In genomic region chr6:15476631-15477380, GRCh38 we compare ENCODE assay signal across 11 cellular contexts.
DNase-seq lines count a peak whose midpoint lies in the region; ATAC-seq, FAIRE-seq and TF ChIP-seq lines count a peak whose summit lies in the region.
"Had no signal": no experiment of that assay in that cellular context is flagged by ENCODE, and none has a peak within 500 bp of the region (broad histone marks: within the 10 kb centered on the region; RNA-seq: fewer than 3 reads in every experiment).

No MANE protein-coding gene starts in this region.

- no peak overlapping the region for H2BK12ac ChIP-seq in H1 (ENCODE audit: low read depth, low read length)

- H4K5ac ChIP-seq in H1 (ENCODE audit: insufficient read length, low read depth, low read length) = no peak overlapping the region

- H4K8ac ChIP-seq in H1 (ENCODE audit: extremely low read depth, insufficient read depth, low read length) = no peak overlapping the region

- no peaks in the 10 kb centered on the region for H3K9me3 Mint-ChIP-seq in activated naive CD4-positive, alpha-beta T cell treated with anti-CD3 and anti-CD28 coated beads, Interleukin-2, amount 50 U/mL, for 24 hours
- no peaks in the 10 kb centered on the region for H3K9me3 Mint-ChIP-seq in mesothelial cell of epicardium

- H2AK5ac ChIP-seq in H1 (ENCODE audit: low read depth, low read length) = no peak overlapping the region

- H4K20me1 ChIP-seq in H1 (replicated peaks in 1 of 2; ENCODE audit: control insufficient read depth in 1 of 2, insufficient read depth in 2 of 2, low read length in 2 of 2) = peaks cover 33 to 40% of the 10 kb centered on the region in 2 experiments
- H4K20me1 ChIP-seq in Karpas-422 (ENCODE audit: insufficient read depth, low read depth, low read length) = peaks cover 16% of the 10 kb centered on the region

- no peaks in the 10 kb centered on the region for H3K27me3 ChIP-seq in H1 (replicated peaks in 1 of 4; ENCODE audit: control insufficient read depth in 3 of 4, extremely low read depth in 1 of 4, insufficient read depth in 3 of 4, low read length in 3 of 4)
- H3K27me3 ChIP-seq in tibial artery = no peaks in the 10 kb centered on the region
- H3K27me3 ChIP-seq in Karpas-422 (ENCODE audit: low read length) = no peaks in the 10 kb centered on the region
- H3K27me3 ChIP-seq: testis had no signal

- no peak overlapping the region for H2BK5ac ChIP-seq in H1 (ENCODE audit: low read depth, low read length)

- H3K23ac ChIP-seq in H1 (ENCODE audit: insufficient read length) = no peak overlapping the region

- peaks cover 2% of the 10 kb centered on the region; the same call in 1 of the 2 replicates for H3K23me2 ChIP-seq in H1 (ENCODE audit: low read depth, low read length)

- TF ChIP-seq POLR2A in H1 (IDR thresholded peaks at IDR 0.05; ENCODE audit: control extremely low read depth in 1 of 2, low read depth in 2 of 2, low read length in 2 of 2) = no peak

- TF ChIP-seq CTCF in H1 (IDR thresholded peaks at IDR 0.05; ENCODE audit: control extremely low read depth in 1 of 3, insufficient read depth in 1 of 3, low read depth in 1 of 3, low read length in 3 of 3) (no peak), mesothelial cell of epicardium (IDR thresholded peaks at IDR 0.05; ENCODE audit: unreplicated experiment) (no peak), tibial artery (IDR thresholded peaks at IDR 0.05) (no peak)

- H3K4ac ChIP-seq in H1 (replicated peaks; ENCODE audit: insufficient read length, low read depth, low read length) = no peak overlapping the region

- H2BK15ac ChIP-seq in H1 (ENCODE audit: low read length) = no peak overlapping the region

- no peaks in the 10 kb centered on the region for H3K9me2 ChIP-seq in Karpas-422 (replicated peaks; ENCODE audit: insufficient read depth, low read length)

- ATAC-seq in HG03025 (IDR thresholded peaks at IDR 0.05; ENCODE audit: low FRiP score, unreplicated experiment) = no peak
- ATAC-seq in GM19397 (IDR thresholded peaks at IDR 0.05; ENCODE audit: unreplicated experiment) = no peak

- no peak overlapping the region for H4K91ac ChIP-seq in H1 (replicated peaks; ENCODE audit: insufficient read length, low read length)

- WGBS in H1 (ENCODE audit: extremely low coverage in 1 of 2, insufficient coverage in 1 of 2, insufficient read length in 1 of 2, insufficient replicate concordance in 2 of 2, low coverage in 1 of 2, low lambda C conversion rate in 2 of 2, missing lambda C conversion rate in 1 of 2), 2 experiments = 89% methylated on average over 7 of the region's 7 CpGs; no CpG with 5 or more reads in 1 of the 2 experiments

- H3K36me3 ChIP-seq in H1 (ENCODE audit: control insufficient read depth in 2 of 4, insufficient read depth in 4 of 4, low read length in 3 of 4) (peaks cover 9 to 38% (median 17%) of the 10 kb centered on the region in 4 experiments; a peak in 7 of 8 replicates), tibial artery (no peaks in the 10 kb centered on the region), Karpas-422 (ENCODE audit: insufficient read depth, low read length) (no peaks in the 10 kb centered on the region)

- H3K79me1 ChIP-seq in H1 (ENCODE audit: low read depth, low read length) = peaks cover 14% of the 10 kb centered on the region; the same call in 1 of the 2 replicates

- H3K9ac ChIP-seq in H1 (replicated peaks in 1 of 4; ENCODE audit: extremely low read depth in 1 of 4, low read depth in 3 of 4, low read length in 3 of 4) (no peak overlapping the region), Karpas-422 (ENCODE audit: low read length) (no peak overlapping the region)

- no peaks in the 10 kb centered on the region for H3K27me3 Mint-ChIP-seq in activated naive CD4-positive, alpha-beta T cell treated with anti-CD3 and anti-CD28 coated beads, Interleukin-2, amount 50 U/mL, for 24 hours
- H3K27me3 Mint-ChIP-seq in mesothelial cell of epicardium (ENCODE audit: low read depth) = no peaks in the 10 kb centered on the region

- POLR2A ChIA-PET in H1 (lab: Charles Lee; ENCODE audit: partially characterized antibody) = interaction anchor here (1.2 to 1.6 kb wide), 3 partner anchors 8 to 14 kb away, joined by 3 to 6 read pairs (median 3); no protein-coding TSS in a partner anchor

- no peak overlapping the region for H2BK120ac ChIP-seq in H1 (replicated peaks; ENCODE audit: low read depth, low read length)

- TF ChIP-seq RAD21 in H1 (IDR thresholded peaks at IDR 0.05 in 1 of 2, conservative IDR thresholded peaks at IDR 0.05 in 1 of 2; ENCODE audit: low read depth in 2 of 2, low read length in 2 of 2) = no peak

- H3K27ac ChIP-seq in H1 (ENCODE audit: low read depth, low read length) (no peak overlapping the region), tibial artery (peak overlapping the region; percentile 46 to 57), Karpas-422 (ENCODE audit: low read length) (no peak overlapping the region)
- H3K27ac ChIP-seq: testis had no signal

- peaks cover 0 to 24% (median 8%) of the 10 kb centered on the region in 4 experiments for H3K4me1 ChIP-seq in H1 (replicated peaks in 1 of 4; ENCODE audit: control insufficient read depth in 3 of 4, insufficient read depth in 4 of 4, low read length in 3 of 4)
- H3K4me1 ChIP-seq in tibial artery = peaks cover 0 to 28% (median 14%) of the 10 kb centered on the region in 4 donors
- no peaks in the 10 kb centered on the region for H3K4me1 ChIP-seq in Karpas-422 (ENCODE audit: low read length)

- peak overlapping the region; percentile 35 for H3K27ac Mint-ChIP-seq in activated naive CD4-positive, alpha-beta T cell treated with anti-CD3 and anti-CD28 coated beads, Interleukin-2, amount 50 U/mL, for 24 hours
- peak overlapping the region; percentile 23 for H3K27ac Mint-ChIP-seq in mesothelial cell of epicardium

- H3K36me3 Mint-ChIP-seq in activated naive CD4-positive, alpha-beta T cell treated with anti-CD3 and anti-CD28 coated beads, Interleukin-2, amount 50 U/mL, for 24 hours = peaks cover 32% of the 10 kb centered on the region
- H3K36me3 Mint-ChIP-seq in mesothelial cell of epicardium = peaks cover 8% of the 10 kb centered on the region

- TF ChIP-seq EP300 in H1 (IDR thresholded peaks at IDR 0.05; ENCODE audit: borderline replicate concordance in 1 of 2, low read depth in 2 of 2, low read length in 2 of 2) = no peak

- no peak overlapping the region for H2AFZ ChIP-seq in H1 (ENCODE audit: low read length)
- no peak overlapping the region for H2AFZ ChIP-seq in Karpas-422 (ENCODE audit: low read length)

- CTCF ChIA-PET in H1 (lab: Charles Lee; ENCODE audit: partially characterized antibody) = interaction anchor here (1.3 to 1.8 kb wide), 3 partner anchors 13 to 17 kb away, joined by 3 to 6 read pairs (median 5); no protein-coding TSS in a partner anchor

- H3K79me2 ChIP-seq in H1 (ENCODE audit: control insufficient read depth in 1 of 2, insufficient read depth in 2 of 2, low read length in 2 of 2) (peaks cover 19 to 100% of the 10 kb centered on the region in 2 experiments; a peak in 3 of 4 replicates), Karpas-422 (ENCODE audit: low read length) (no peaks in the 10 kb centered on the region)

- no peak overlapping the region for H3K56ac ChIP-seq in H1 (replicated peaks; ENCODE audit: insufficient read length, low read depth, low read length)

- no peak for DNase-seq in activated naive CD4-positive, alpha-beta T cell treated with anti-CD3 and anti-CD28 coated beads, Interleukin-2, amount 50 U/mL, for 16 hours
- no peak for DNase-seq in H1 (ENCODE audit: low read depth in 1 of 2, low spot score in 2 of 2)
- DNase-seq in mesothelial cell of epicardium (ENCODE audit: low spot score in 2 of 2, unreplicated experiment in 2 of 2) = no peak
- DNase-seq in tibial artery = no peak
- DNase-seq in Karpas-422 = no peak
- DNase-seq: activated CD4-positive, alpha-beta T cell treated with anti-CD3 and anti-CD28 coated beads for 1 hour; testis had no signal

- intact Hi-C loops in tibial artery (cut with DNase I; ENCODE audit: low total_unique reads) = no loop called here

- no peak overlapping the region for H3K18ac ChIP-seq in H1 (ENCODE audit: extremely low read depth, low read length)

- no peak overlapping the region for H3K14ac ChIP-seq in H1 (ENCODE audit: insufficient read length)

- H3K4me1 Mint-ChIP-seq in activated naive CD4-positive, alpha-beta T cell treated with anti-CD3 and anti-CD28 coated beads, Interleukin-2, amount 50 U/mL, for 24 hours = peaks cover 63% of the 10 kb centered on the region
- peaks cover 21% of the 10 kb centered on the region for H3K4me1 Mint-ChIP-seq in mesothelial cell of epicardium

- no peak for FAIRE-seq in H1 (lab: Jason Lieb, UNC)
- FAIRE-seq: A204.1 had no signal

- peak overlapping the region; percentile 11 for H3K4me3 Mint-ChIP-seq in activated naive CD4-positive, alpha-beta T cell treated with anti-CD3 and anti-CD28 coated beads, Interleukin-2, amount 50 U/mL, for 24 hours
- no peak overlapping the region for H3K4me3 Mint-ChIP-seq in mesothelial cell of epicardium

- H3K9me3 ChIP-seq in H1 (ENCODE audit: insufficient read depth in 2 of 2, low read depth in 1 of 2, low read length in 1 of 2) = no peaks in the 10 kb centered on the region
- no peaks in the 10 kb centered on the region for H3K9me3 ChIP-seq in tibial artery
- no peaks in the 10 kb centered on the region for H3K9me3 ChIP-seq in Karpas-422 (ENCODE audit: low read length)
- H3K9me3 ChIP-seq: testis had no signal

- H2BK20ac ChIP-seq in H1 (ENCODE audit: low read length) = no peak overlapping the region

- H3K4me3 ChIP-seq in H1 (ENCODE audit: extremely low read depth in 1 of 4, insufficient read depth in 2 of 4, low read depth in 3 of 4, low read length in 4 of 4) (no peak overlapping the region), tibial artery (no peak overlapping the region), Karpas-422 (ENCODE audit: low read length) (no peak overlapping the region)
- H3K4me3 ChIP-seq: testis had no signal

- H3K4me2 ChIP-seq in H1 (ENCODE audit: insufficient read depth in 1 of 2, low read depth in 2 of 2, low read length in 2 of 2) (no peak overlapping the region), Karpas-422 (ENCODE audit: low read depth, low read length, poor library complexity, severe bottlenecking) (no peak overlapping the region)

TF ChIP-seq in H1, 55 proteins besides CTCF, POLR2A, EP300 and RAD21:
- TF ChIP-seq MAFK (IDR thresholded peaks at IDR 0.05; ENCODE audit: low read depth, low read length) (no peak), POLR2AphosphoS5 (IDR thresholded peaks at IDR 0.05; ENCODE audit: low read depth, low read length) (0 out of 2 replicates have a peak, but pooled peaks have one; percentile 42)

Comparison
In these comparisons a context has a peak if more than half of its experiments do, and no peak if none do; other contexts are left out.
1. H3K27ac ChIP-seq: peak in tibial artery (2 of 2); none in H1 (single experiment) and Karpas-422 (single experiment).